ENCODE assay signal across 1 cellular context in the genomic region with DNA sequence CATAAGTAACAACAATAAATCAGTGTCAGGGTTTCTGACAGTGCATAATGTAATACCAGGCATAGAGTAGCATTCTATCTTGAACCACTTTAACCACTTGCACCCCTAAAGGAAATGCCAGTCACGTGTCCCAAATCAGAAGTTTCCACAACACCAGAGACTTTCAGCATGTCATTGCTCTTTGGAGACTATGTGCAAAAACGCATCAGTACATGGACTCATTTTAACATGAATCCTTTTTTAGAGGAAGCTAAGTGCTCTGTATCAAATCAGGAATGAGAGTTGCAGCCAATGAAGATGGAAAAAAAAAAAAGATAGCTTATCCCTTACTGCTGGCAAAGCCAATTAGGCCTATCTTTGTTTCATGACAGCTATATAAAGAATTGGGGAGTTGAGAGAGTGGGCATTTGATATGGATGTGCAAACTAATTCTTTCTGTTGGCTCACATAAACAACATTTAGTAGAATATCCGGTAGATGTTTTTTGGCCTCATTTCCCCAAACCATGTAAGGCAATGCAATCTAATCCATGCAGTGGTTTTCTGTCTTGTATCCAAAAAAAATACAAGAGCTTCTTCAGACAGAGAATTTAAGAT.
TF ChIP-seq lines count a peak whose summit lies in the region.

No MANE protein-coding gene starts in this region.

TF ChIP-seq in SK-N-SH treated with all-trans-retinoic acid at 6 μM for 48 hours, 23 proteins besides CTCF, POLR2A, EP300 and RAD21 (continued from another document):
- TF ChIP-seq, protein P1, sequence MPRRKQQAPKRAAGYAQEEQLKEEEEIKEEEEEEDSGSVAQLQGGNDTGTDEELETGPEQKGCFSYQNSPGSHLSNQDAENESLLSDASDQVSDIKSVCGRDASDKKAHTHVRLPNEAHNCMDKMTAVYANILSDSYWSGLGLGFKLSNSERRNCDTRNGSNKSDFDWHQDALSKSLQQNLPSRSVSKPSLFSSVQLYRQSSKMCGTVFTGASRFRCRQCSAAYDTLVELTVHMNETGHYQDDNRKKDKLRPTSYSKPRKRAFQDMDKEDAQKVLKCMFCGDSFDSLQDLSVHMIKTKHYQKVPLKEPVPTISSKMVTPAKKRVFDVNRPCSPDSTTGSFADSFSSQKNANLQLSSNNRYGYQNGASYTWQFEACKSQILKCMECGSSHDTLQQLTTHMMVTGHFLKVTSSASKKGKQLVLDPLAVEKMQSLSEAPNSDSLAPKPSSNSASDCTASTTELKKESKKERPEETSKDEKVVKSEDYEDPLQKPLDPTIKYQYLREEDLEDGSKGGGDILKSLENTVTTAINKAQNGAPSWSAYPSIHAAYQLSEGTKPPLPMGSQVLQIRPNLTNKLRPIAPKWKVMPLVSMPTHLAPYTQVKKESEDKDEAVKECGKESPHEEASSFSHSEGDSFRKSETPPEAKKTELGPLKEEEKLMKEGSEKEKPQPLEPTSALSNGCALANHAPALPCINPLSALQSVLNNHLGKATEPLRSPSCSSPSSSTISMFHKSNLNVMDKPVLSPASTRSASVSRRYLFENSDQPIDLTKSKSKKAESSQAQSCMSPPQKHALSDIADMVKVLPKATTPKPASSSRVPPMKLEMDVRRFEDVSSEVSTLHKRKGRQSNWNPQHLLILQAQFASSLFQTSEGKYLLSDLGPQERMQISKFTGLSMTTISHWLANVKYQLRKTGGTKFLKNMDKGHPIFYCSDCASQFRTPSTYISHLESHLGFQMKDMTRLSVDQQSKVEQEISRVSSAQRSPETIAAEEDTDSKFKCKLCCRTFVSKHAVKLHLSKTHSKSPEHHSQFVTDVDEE (CRISPR knock-in tag; IDR thresholded peaks at IDR 0.05), result no peak
- TF ChIP-seq SNAI2 (CRISPR knock-in tag; IDR thresholded peaks at IDR 0.05) (no peak), CSDC2 (CRISPR knock-in tag; IDR thresholded peaks at IDR 0.05) (no peak), GLIS3 (CRISPR knock-in tag; IDR thresholded peaks at IDR 0.05) (no peak), ZNF70 (CRISPR knock-in tag; IDR thresholded peaks at IDR 0.05) (no peak), CSRNP3 (CRISPR knock-in tag; IDR thresholded peaks at IDR 0.05) (no peak), RARB (CRISPR knock-in tag; IDR thresholded peaks at IDR 0.05) (no peak), ARNTL (CRISPR knock-in tag; IDR thresholded peaks at IDR 0.05; ENCODE audit: borderline replicate concordance, low read depth) (no peak), ZFP30 (CRISPR knock-in tag; IDR thresholded peaks at IDR 0.05) (no peak), POU6F1 (CRISPR knock-in tag; IDR thresholded peaks at IDR 0.05; ENCODE audit: borderline replicate concordance, low read depth) (no peak), ZFP3 (CRISPR knock-in tag; IDR thresholded peaks at IDR 0.05) (no peak), PPARA (CRISPR knock-in tag; IDR thresholded peaks at IDR 0.05; ENCODE audit: borderline replicate concordance) (no peak)
